In the genomic region with DNA sequence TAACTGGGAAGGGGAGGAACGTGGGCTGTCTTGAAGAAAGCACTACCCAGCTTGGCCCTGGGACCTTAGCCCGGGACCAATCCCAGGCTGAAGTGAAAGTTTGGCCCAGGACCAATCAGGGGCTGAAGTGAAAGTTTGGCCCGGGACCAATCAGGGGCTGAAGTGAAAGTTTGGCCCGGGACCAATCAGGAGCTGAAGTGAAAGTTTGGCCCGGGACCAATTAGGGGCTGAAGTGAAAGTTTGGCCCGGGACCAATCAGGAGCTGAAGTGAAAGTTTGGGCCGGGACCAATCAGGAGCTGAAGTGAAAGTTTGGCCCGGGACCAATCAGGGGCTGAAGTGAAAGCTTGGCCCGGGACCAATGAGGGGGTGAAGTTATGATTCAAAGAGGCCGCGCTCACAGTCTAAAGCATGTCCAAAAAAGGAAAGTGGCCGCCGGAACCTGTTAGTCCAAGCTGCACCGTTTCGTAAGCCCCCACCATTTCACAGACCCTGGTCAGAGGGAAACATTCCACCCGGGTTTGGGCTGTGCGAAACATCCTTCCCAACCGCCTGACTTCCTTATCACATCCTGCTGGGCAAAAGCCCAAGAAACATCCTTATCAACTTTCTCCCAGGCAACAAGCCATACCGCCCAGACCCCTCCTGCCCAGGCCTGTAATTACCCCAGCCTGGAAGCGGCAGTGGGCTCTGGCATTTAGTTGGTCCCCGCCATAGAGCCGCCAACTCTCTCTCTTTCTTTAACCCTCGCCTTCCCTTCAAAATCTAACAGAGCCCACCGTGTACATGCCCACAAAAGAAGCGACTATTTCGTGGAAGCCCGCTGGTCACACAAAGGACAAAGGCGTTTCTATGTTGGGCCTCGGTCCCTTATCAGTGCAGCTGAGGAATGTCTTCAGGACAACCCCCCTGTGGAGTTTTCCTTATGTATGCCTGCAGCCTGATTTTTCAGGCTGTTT, we compare ENCODE assay signal across 8 cellular contexts. TPM values are rescaled to one million over a fixed set of nuclear protein-coding genes. Genes with fewer than 3 reads are reported as not detected.
DNase-seq lines count a peak whose midpoint lies in the region; ATAC-seq and TF ChIP-seq lines count a peak whose summit lies in the region.

No MANE protein-coding gene starts in this region.

- CTCF ChIA-PET in activated CD8-positive, alpha-beta memory T cell treated with anti-CD3 and anti-CD28 coated beads, Interleukin-2, amount 10 ng/mL, durations not matched to agents 7 days and 5 days (lab: Charles Lee): no interaction called here

- no peaks in the 10 kb centered on the region for H3K27me3 Mint-ChIP-seq in activated CD8-positive, alpha-beta memory T cell treated with anti-CD3 and anti-CD28 coated beads, Interleukin-2, amount 10 ng/mL, durations not matched to agents 7 days and 5 days
- H3K27me3 Mint-ChIP-seq in nephron (ENCODE audit: low read depth): no peaks in the 10 kb centered on the region

- peak overlapping the region; percentile 84 for H3K27ac ChIP-seq in vagina

- no peaks in the 10 kb centered on the region for H3K9me3 ChIP-seq in vagina

- TF ChIP-seq CTCF in NB4 (IDR thresholded peaks at IDR 0.05; ENCODE audit: low read depth, low read length) (no peak), foreskin fibroblast (IDR thresholded peaks at IDR 0.05; ENCODE audit: low read depth, low read length) (no peak), nephron (IDR thresholded peaks at IDR 0.05; ENCODE audit: unreplicated experiment in 3 of 3) (no peak), vagina (IDR thresholded peaks at IDR 0.05) (no peak)

- peak; percentile 77 for DNase-seq in activated CD8-positive, alpha-beta memory T cell treated with anti-CD3 and anti-CD28 coated beads, Interleukin-2, amount 10 ng/mL, durations not matched to agents 7 days and 5 days
- DNase-seq in activated CD8-positive, alpha-beta memory T cell treated with anti-CD3 and anti-CD28 coated beads, Interleukin-2, amount 50 U/mL, for 4 hours: no peak
- DNase-seq in NB4 (ENCODE audit: low read depth) (peak; percentile 69), activated T-cell treated with anti-CD3 and anti-CD28 coated beads for 48 hours (ENCODE audit: low read depth) (peak; percentile 35), foreskin fibroblast (peak; percentile 65 to 86), vagina (ENCODE audit: extremely low spot score in 2 of 2) (no peak)

- H3K4me1 Mint-ChIP-seq in activated CD8-positive, alpha-beta memory T cell treated with anti-CD3 and anti-CD28 coated beads, Interleukin-2, amount 10 ng/mL, durations not matched to agents 7 days and 5 days: peaks cover 22% of the 10 kb centered on the region
- H3K4me1 Mint-ChIP-seq in nephron: peaks cover 21% of the 10 kb centered on the region

- no peaks in the 10 kb centered on the region for H3K36me3 ChIP-seq in vagina

- peak; percentile 26 for ATAC-seq in activated CD8-positive, alpha-beta memory T cell treated with anti-CD3 and anti-CD28 coated beads, Interleukin-2, amount 10 ng/mL, durations not matched to agents 7 days and 5 days
- ATAC-seq in HG03039 (IDR thresholded peaks at IDR 0.05; ENCODE audit: unreplicated experiment): no peak

- peaks cover 19% of the 10 kb centered on the region for H3K9me3 Mint-ChIP-seq in activated CD8-positive, alpha-beta memory T cell treated with anti-CD3 and anti-CD28 coated beads, Interleukin-2, amount 10 ng/mL, durations not matched to agents 7 days and 5 days (ENCODE audit: low read depth)
- peaks cover 48% of the 10 kb centered on the region for H3K9me3 Mint-ChIP-seq in nephron

- H3K36me3 Mint-ChIP-seq in activated CD8-positive, alpha-beta memory T cell treated with anti-CD3 and anti-CD28 coated beads, Interleukin-2, amount 10 ng/mL, durations not matched to agents 7 days and 5 days: peaks cover 49% of the 10 kb centered on the region
- H3K36me3 Mint-ChIP-seq in nephron (ENCODE audit: low read depth): peaks cover 54% of the 10 kb centered on the region

- peak overlapping the region; percentile 94 for H3K4me3 ChIP-seq in NB4 (ENCODE audit: low read depth, low read length)
- peak overlapping the region; percentile 80 to 99 for H3K4me3 ChIP-seq in foreskin fibroblast (ENCODE audit: low read depth in 1 of 2, low read length in 2 of 2)
- peak overlapping the region; percentile 70 to 87 for H3K4me3 ChIP-seq in vagina

- TF ChIP-seq POLR2A in NB4 (IDR thresholded peaks at IDR 0.05; ENCODE audit: extremely low read depth, insufficient read length): no peak
- no peak for TF ChIP-seq POLR2A in vagina (IDR thresholded peaks at IDR 0.05)

- H3K4me3 Mint-ChIP-seq in activated CD8-positive, alpha-beta memory T cell treated with anti-CD3 and anti-CD28 coated beads, Interleukin-2, amount 10 ng/mL, durations not matched to agents 7 days and 5 days: peak overlapping the region; percentile 98
- H3K4me3 Mint-ChIP-seq in nephron: peak overlapping the region; percentile 95 to 98 (median 96)

- H3K4me1 ChIP-seq in vagina: peaks cover 21% of the 10 kb centered on the region

- H3K27me3 ChIP-seq in vagina: no peaks in the 10 kb centered on the region

- intact Hi-C loops in vagina (cut with DNase I): no loop called here

- peak overlapping the region; percentile 93 for H3K27ac Mint-ChIP-seq in activated CD8-positive, alpha-beta memory T cell treated with anti-CD3 and anti-CD28 coated beads, Interleukin-2, amount 10 ng/mL, durations not matched to agents 7 days and 5 days
- peak overlapping the region; percentile 79 to 93 (median 91) for H3K27ac Mint-ChIP-seq in nephron

RNA-seq across cellular contexts. Expression of gene ZNF850, which starts 1.1 kb away (rescaled TPM):
- total RNA-seq in activated CD8-positive, alpha-beta memory T cell treated with anti-CD3 and anti-CD28 coated beads, Interleukin-2, amount 10 ng/mL, durations not matched to agents 7 days and 5 days: 1 to 10 TPM; 7.8 to 9.2 TPM
- total RNA-seq in vagina: 2.2 TPM

Comparison
In these comparisons a context has a peak if more than half of its experiments do, and no peak if none do; other contexts are left out.
1. DNase-seq: peak in activated CD8-positive, alpha-beta memory T cell treated with anti-CD3 and anti-CD28 coated beads, Interleukin-2, amount 10 ng/mL, durations not matched to agents 7 days and 5 days (single experiment), NB4 (single experiment), activated T-cell treated with anti-CD3 and anti-CD28 coated beads for 48 hours (single experiment) and foreskin fibroblast (2 of 2); none in activated CD8-positive, alpha-beta memory T cell treated with anti-CD3 and anti-CD28 coated beads, Interleukin-2, amount 50 U/mL, for 4 hours (single experiment) and vagina (0 of 2).
2. Peak in every context shown above with its lines, with median percentiles within 50 percentile points of each other: H3K4me3 ChIP-seq.